In genomic region chr2:46161329-46161728, GRCh38 we compare ENCODE assay signal across 26 cellular contexts.
A peak's percentile ranks its signal among the peaks of the same experiment; 100 is the strongest.
DNase-seq lines count a peak whose midpoint lies in the region; ATAC-seq and TF ChIP-seq lines count a peak whose summit lies in the region.
"Had no signal": no experiment of that assay in that cellular context is flagged by ENCODE, and none has a peak within 500 bp of the region (broad histone marks: within the 10 kb centered on the region; RNA-seq: fewer than 3 reads in every experiment).

No MANE protein-coding gene starts in this region.

- DNase-seq in CD4-positive, CD25-positive, alpha-beta regulatory T cell, result no peak
- no peak for DNase-seq in chondrocyte (ENCODE audit: low spot score)
- no peak for DNase-seq in stimulated activated effector memory CD8-positive, alpha-beta T cell treated with anti-CD3 and anti-CD28 coated beads, Interleukin-12 subunit alpha, Interleukin-12 subunit beta, amount 100 ng/mL, for 72 hours (ENCODE audit: low spot score in 2 of 2)
- no peak for DNase-seq in DMS153 (lab: John Stamatoyannopoulos, UW)
- DNase-seq in effector memory CD8-positive, alpha-beta T cell, result no peak
- DNase-seq in activated CD8-positive, alpha-beta memory T cell treated with anti-CD3 and anti-CD28 coated beads for 24 hours, result no peak
- DNase-seq: activated CD4-positive, alpha-beta memory T cell treated with anti-CD3 and anti-CD28 coated beads for 36 hours; activated CD4-positive, CD25-positive, alpha-beta regulatory T cell treated with anti-CD3 and anti-CD28 coated beads, Interleukin-2, amount 50 U/mL, for 72 hours; activated gamma-delta T cell; effector memory CD4-positive, alpha-beta T cell; foreskin keratinocyte; left colon; mesendoderm; MM.1S; NCI-H1436; NCI-H774; stomach; T-cell had no signal

- H3K27ac Mint-ChIP-seq in CD4-positive, CD25-positive, alpha-beta regulatory T cell, result peak overlapping the region in 2 of 3 donors; percentile 30 to 92
- H3K27ac Mint-ChIP-seq in chondrocyte (ENCODE audit: unreplicated experiment), result peak overlapping the region; percentile 2
- peak overlapping the region; percentile 92 for H3K27ac Mint-ChIP-seq in stimulated activated effector memory CD8-positive, alpha-beta T cell treated with anti-CD3 and anti-CD28 coated beads, Interleukin-12 subunit alpha, Interleukin-12 subunit beta, amount 100 ng/mL, for 72 hours
- H3K27ac Mint-ChIP-seq in effector memory CD8-positive, alpha-beta T cell, result no peak overlapping the region
- H3K27ac Mint-ChIP-seq: activated CD4-positive, alpha-beta memory T cell treated with anti-CD3 and anti-CD28 coated beads for 36 hours; T-cell had no signal

- no peaks in the 10 kb centered on the region for H3K9me3 ChIP-seq in CD4-positive, CD25-positive, alpha-beta regulatory T cell (ENCODE audit: control insufficient read depth in 2 of 2, low read length in 2 of 2)
- no peaks in the 10 kb centered on the region for H3K9me3 ChIP-seq in KOPT-K1 (ENCODE audit: insufficient read depth, low read length, poor library complexity, severe bottlenecking)
- H3K9me3 ChIP-seq: BLaER1 treated with 17β-estradiol and CSF1 and Interleukin-3, amounts not matched to agents 10 nM and 100 nM; neutrophil; prostate gland; sigmoid colon; stomach; tibial nerve had no signal

- no peak overlapping the region for H3K27ac ChIP-seq in CD4-positive, CD25-positive, alpha-beta regulatory T cell (ENCODE audit: insufficient read depth, low read length, poor library complexity, severe bottlenecking)
- peak overlapping the region; percentile 57 for H3K27ac ChIP-seq in KOPT-K1 (ENCODE audit: low read depth, low read length, poor library complexity, severe bottlenecking)
- H3K27ac ChIP-seq: foreskin keratinocyte, prostate gland had no signal

- no peak for TF ChIP-seq CTCF in chondrocyte (IDR thresholded peaks at IDR 0.05)

- peaks cover 2% of the 10 kb centered on the region for H3K36me3 ChIP-seq in CD4-positive, CD25-positive, alpha-beta regulatory T cell (ENCODE audit: control insufficient read depth, insufficient read depth, low read length)
- peaks cover 100% of the 10 kb centered on the region for H3K36me3 ChIP-seq in KOPT-K1 (ENCODE audit: insufficient read depth, low read length)
- H3K36me3 ChIP-seq: neutrophil, prostate gland had no signal

- H3K4me1 Mint-ChIP-seq in CD4-positive, CD25-positive, alpha-beta regulatory T cell, result no peaks in the 10 kb centered on the region
- peaks cover 45% of the 10 kb centered on the region for H3K4me1 Mint-ChIP-seq in chondrocyte (ENCODE audit: low read depth)
- peaks cover 24% of the 10 kb centered on the region for H3K4me1 Mint-ChIP-seq in stimulated activated effector memory CD8-positive, alpha-beta T cell treated with anti-CD3 and anti-CD28 coated beads, Interleukin-12 subunit alpha, Interleukin-12 subunit beta, amount 100 ng/mL, for 72 hours
- H3K4me1 Mint-ChIP-seq in effector memory CD8-positive, alpha-beta T cell (ENCODE audit: low read depth in 2 of 2), result no peaks in the 10 kb centered on the region

- H3K4me3 Mint-ChIP-seq in CD4-positive, CD25-positive, alpha-beta regulatory T cell, result no peak overlapping the region
- no peak overlapping the region for H3K4me3 Mint-ChIP-seq in chondrocyte (ENCODE audit: unreplicated experiment)
- H3K4me3 Mint-ChIP-seq in stimulated activated effector memory CD8-positive, alpha-beta T cell treated with anti-CD3 and anti-CD28 coated beads, Interleukin-12 subunit alpha, Interleukin-12 subunit beta, amount 100 ng/mL, for 72 hours, result no peak overlapping the region
- no peak overlapping the region for H3K4me3 Mint-ChIP-seq in effector memory CD8-positive, alpha-beta T cell
- H3K4me3 Mint-ChIP-seq: activated CD4-positive, alpha-beta memory T cell treated with anti-CD3 and anti-CD28 coated beads for 36 hours; T-cell had no signal

- peaks cover 0 to 2% (median 0%) of the 10 kb centered on the region in 7 donors for H3K9me3 Mint-ChIP-seq in CD4-positive, CD25-positive, alpha-beta regulatory T cell
- H3K9me3 Mint-ChIP-seq in chondrocyte (ENCODE audit: low read depth), result no peaks in the 10 kb centered on the region
- no peaks in the 10 kb centered on the region for H3K9me3 Mint-ChIP-seq in stimulated activated effector memory CD8-positive, alpha-beta T cell treated with anti-CD3 and anti-CD28 coated beads, Interleukin-12 subunit alpha, Interleukin-12 subunit beta, amount 100 ng/mL, for 72 hours
- no peaks in the 10 kb centered on the region for H3K9me3 Mint-ChIP-seq in effector memory CD8-positive, alpha-beta T cell
- H3K9me3 Mint-ChIP-seq: activated CD4-positive, alpha-beta memory T cell treated with anti-CD3 and anti-CD28 coated beads for 36 hours; T-cell had no signal

- no peaks in the 10 kb centered on the region for H3K4me1 ChIP-seq in CD4-positive, CD25-positive, alpha-beta regulatory T cell (ENCODE audit: control insufficient read depth, insufficient read depth, low read length, poor library complexity, severe bottlenecking)
- H3K4me1 ChIP-seq: prostate gland had no signal

- peaks cover 36% of the 10 kb centered on the region for H3K36me3 Mint-ChIP-seq in CD4-positive, CD25-positive, alpha-beta regulatory T cell
- H3K36me3 Mint-ChIP-seq in chondrocyte (ENCODE audit: low read depth), result peaks cover 5% of the 10 kb centered on the region
- peaks cover 64% of the 10 kb centered on the region for H3K36me3 Mint-ChIP-seq in stimulated activated effector memory CD8-positive, alpha-beta T cell treated with anti-CD3 and anti-CD28 coated beads, Interleukin-12 subunit alpha, Interleukin-12 subunit beta, amount 100 ng/mL, for 72 hours
- no peaks in the 10 kb centered on the region for H3K36me3 Mint-ChIP-seq in effector memory CD8-positive, alpha-beta T cell (ENCODE audit: insufficient read depth)

- H3K27me3 ChIP-seq in CD4-positive, CD25-positive, alpha-beta regulatory T cell (ENCODE audit: control insufficient read depth, insufficient read depth, low read length), result no peaks in the 10 kb centered on the region
- H3K27me3 ChIP-seq: BLaER1 treated with 17β-estradiol and CSF1 and Interleukin-3, amounts not matched to agents 10 nM and 100 nM; foreskin keratinocyte; neutrophil; sigmoid colon; stomach; tibial nerve had no signal

- no peak for ATAC-seq in CD4-positive, CD25-positive, alpha-beta regulatory T cell (ENCODE audit: low read depth in 2 of 2)
- no peak for ATAC-seq in stimulated activated effector memory CD8-positive, alpha-beta T cell treated with anti-CD3 and anti-CD28 coated beads, Interleukin-12 subunit alpha, Interleukin-12 subunit beta, amount 100 ng/mL, for 72 hours
- no peak for ATAC-seq in effector memory CD8-positive, alpha-beta T cell (replicated peaks)
- no peak for ATAC-seq in GM21825 (IDR thresholded peaks at IDR 0.05; ENCODE audit: unreplicated experiment)
- ATAC-seq: foreskin keratinocyte, K562, left colon, T-cell had no signal

- H3K27me3 Mint-ChIP-seq in CD4-positive, CD25-positive, alpha-beta regulatory T cell, result peaks cover 4% of the 10 kb centered on the region
- H3K27me3 Mint-ChIP-seq in chondrocyte (ENCODE audit: low read depth), result no peaks in the 10 kb centered on the region
- H3K27me3 Mint-ChIP-seq in effector memory CD8-positive, alpha-beta T cell, result no peaks in the 10 kb centered on the region
- H3K27me3 Mint-ChIP-seq: activated CD4-positive, alpha-beta memory T cell treated with anti-CD3 and anti-CD28 coated beads for 36 hours; T-cell had no signal

- no peak overlapping the region for H3K4me3 ChIP-seq in CD4-positive, CD25-positive, alpha-beta regulatory T cell (ENCODE audit: low read depth, low read length)
- H3K4me3 ChIP-seq: BLaER1 treated with 17β-estradiol and CSF1 and Interleukin-3, amounts not matched to agents 10 nM and 100 nM; K562; prostate gland; sigmoid colon; stomach; tibial nerve had no signal

Comparison
In these comparisons a context has a peak if more than half of its experiments do, and no peak if none do; other contexts are left out.
1. H3K27ac Mint-ChIP-seq: peak in CD4-positive, CD25-positive, alpha-beta regulatory T cell (2 of 3), chondrocyte (single experiment) and stimulated activated effector memory CD8-positive, alpha-beta T cell treated with anti-CD3 and anti-CD28 coated beads, Interleukin-12 subunit alpha, Interleukin-12 subunit beta, amount 100 ng/mL, for 72 hours (single experiment); none in effector memory CD8-positive, alpha-beta T cell (0 of 2).